In the genomic region with DNA sequence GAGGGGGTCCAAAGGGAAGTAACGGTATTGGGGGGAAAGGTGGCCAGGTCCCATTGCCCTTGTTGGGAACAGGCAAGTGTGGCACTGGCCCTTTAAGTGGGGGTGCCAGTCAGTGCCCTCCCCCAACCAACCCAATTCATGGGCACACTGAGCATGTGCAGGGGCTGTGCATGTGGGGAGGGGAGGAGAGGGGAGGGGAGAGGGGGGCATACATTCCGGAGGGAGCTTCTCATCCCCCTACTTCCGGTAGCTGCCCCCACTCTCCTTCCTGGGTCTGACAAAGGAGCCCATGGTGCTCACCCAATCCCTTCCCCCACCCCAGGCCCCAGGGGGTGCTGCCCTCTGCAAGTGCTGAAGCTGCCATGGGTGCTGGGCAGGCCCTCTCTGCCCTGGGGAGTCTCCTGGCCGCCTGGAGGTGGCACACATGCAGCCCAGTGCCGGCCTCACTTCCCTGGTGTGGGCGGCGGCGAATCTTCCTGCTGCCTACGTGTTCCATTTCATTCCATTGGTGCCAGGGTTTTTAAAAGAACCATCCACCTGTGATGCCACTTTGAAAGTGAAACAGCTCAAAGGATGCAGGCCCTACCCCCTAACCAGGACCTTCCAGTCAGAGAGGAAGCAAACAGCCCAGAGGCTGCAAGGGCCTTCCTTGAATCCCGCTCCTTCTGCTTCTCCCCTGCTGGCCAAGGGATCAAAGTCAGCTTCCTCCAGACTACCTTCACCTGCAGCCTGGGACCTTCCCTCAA, we compare ENCODE assay signal across 8 cellular contexts. TPM values are rescaled to one million over a fixed set of nuclear protein-coding genes. Genes with fewer than 3 reads are reported as not detected.
A peak's percentile ranks its signal among the peaks of the same experiment; 100 is the strongest.
DNase-seq lines count a peak whose midpoint lies in the region; ATAC-seq, FAIRE-seq and TF ChIP-seq lines count a peak whose summit lies in the region.

No MANE protein-coding gene starts in this region.

- H3K36me3 Mint-ChIP-seq in activated naive CD4-positive, alpha-beta T cell treated with anti-CD3 and anti-CD28 coated beads, Interleukin-2, amount 10 ng/mL, durations not matched to agents 7 days and 5 days, result no peaks in the 10 kb centered on the region
- H3K36me3 Mint-ChIP-seq in glutamatergic neuron (ENCODE audit: unreplicated experiment), result no peaks in the 10 kb centered on the region

- peaks cover 26% of the 10 kb centered on the region for H3K4me1 Mint-ChIP-seq in activated naive CD4-positive, alpha-beta T cell treated with anti-CD3 and anti-CD28 coated beads, Interleukin-2, amount 10 ng/mL, durations not matched to agents 7 days and 5 days
- peaks cover 5% of the 10 kb centered on the region for H3K4me1 Mint-ChIP-seq in glutamatergic neuron (ENCODE audit: low read depth, unreplicated experiment)

- H3K9me3 Mint-ChIP-seq in activated naive CD4-positive, alpha-beta T cell treated with anti-CD3 and anti-CD28 coated beads, Interleukin-2, amount 10 ng/mL, durations not matched to agents 7 days and 5 days, result no peaks in the 10 kb centered on the region
- H3K9me3 Mint-ChIP-seq in glutamatergic neuron (ENCODE audit: unreplicated experiment), result no peaks in the 10 kb centered on the region

- TF ChIP-seq CTCF in glutamatergic neuron (IDR thresholded peaks at IDR 0.05; ENCODE audit: partially characterized antibody, unreplicated experiment) (no peak), pancreas (IDR thresholded peaks at IDR 0.05) (no peak)

- peaks cover 5 to 16% (median 10%) of the 10 kb centered on the region in 3 donors for H3K4me1 ChIP-seq in pancreas

- H3K4me3 Mint-ChIP-seq in activated naive CD4-positive, alpha-beta T cell treated with anti-CD3 and anti-CD28 coated beads, Interleukin-2, amount 10 ng/mL, durations not matched to agents 7 days and 5 days, result peak overlapping the region; percentile 71
- peak overlapping the region; percentile 42 for H3K4me3 Mint-ChIP-seq in glutamatergic neuron (ENCODE audit: unreplicated experiment)

- no peaks in the 10 kb centered on the region for H3K36me3 ChIP-seq in pancreas

- no peak for FAIRE-seq in pancreas (lab: Jason Lieb, UNC)

- CTCF ChIA-PET in activated naive CD4-positive, alpha-beta T cell treated with anti-CD3 and anti-CD28 coated beads, Interleukin-2, amount 10 ng/mL, durations not matched to agents 7 days and 5 days (lab: Charles Lee), result interaction anchor here (0.6 to 4.0 kb wide), 6 partner anchors 12 to 38 kb away, joined by 3 to 31 read pairs (median 8); a partner anchor contains a TSS

- H3K27ac Mint-ChIP-seq in activated naive CD4-positive, alpha-beta T cell treated with anti-CD3 and anti-CD28 coated beads, Interleukin-2, amount 10 ng/mL, durations not matched to agents 7 days and 5 days, result peak overlapping the region; percentile 91
- no peak overlapping the region for H3K27ac Mint-ChIP-seq in glutamatergic neuron (ENCODE audit: unreplicated experiment)

- WGBS in pancreas, 2 donors, result 10 to 16% methylated on average over 10 of the region's 10 CpGs

- H3K4me3 ChIP-seq in pancreas, result peak overlapping the region in 2 of 4 donors; percentile 35 to 38

- H3K27me3 Mint-ChIP-seq in activated naive CD4-positive, alpha-beta T cell treated with anti-CD3 and anti-CD28 coated beads, Interleukin-2, amount 10 ng/mL, durations not matched to agents 7 days and 5 days, result peaks cover 7% of the 10 kb centered on the region
- H3K27me3 Mint-ChIP-seq in glutamatergic neuron (ENCODE audit: unreplicated experiment), result no peaks in the 10 kb centered on the region

- H3K27me3 ChIP-seq in pancreas, result no peaks in the 10 kb centered on the region

- H3K27ac ChIP-seq in pancreas, result peak overlapping the region; percentile 70 to 92 (median 76)

- intact Hi-C loops in pancreas (cut with DNase I), result no loop called here

- ATAC-seq in pancreas, result peak; percentile 84 to 92 (median 87)

- DNase-seq in activated gamma-delta T cell treated with Interleukin-2 at 50 U/mL for 16 hours (peak; percentile 54), activated gamma-delta T cell (lab: John Stamatoyannopoulos, UW) (no peak), RKO (ENCODE audit: low spot score) (peak; percentile 88), glutamatergic neuron (peak; percentile 19), pancreas (peak; percentile 75 to 91 (median 85)), ureter (ENCODE audit: low spot score) (peak; percentile 87), NCI-H128 (lab: John Stamatoyannopoulos, UW; ENCODE audit: unreplicated experiment) (no peak)
- peak; percentile 72 for DNase-seq in activated naive CD4-positive, alpha-beta T cell treated with anti-CD3 and anti-CD28 coated beads, Interleukin-2, amount 10 ng/mL, durations not matched to agents 7 days and 5 days

- H3K9me3 ChIP-seq in pancreas, result no peaks in the 10 kb centered on the region

RNA-seq across cellular contexts. Expression of a gene that starts 11.0 kb away (rescaled TPM):
- total RNA-seq in glutamatergic neuron (ENCODE audit: unreplicated experiment), result 8.4 TPM
- total RNA-seq in pancreas, result 1 to 10 TPM; 4.0 to 8.3 (median 6.2) TPM
- 10 to 100 TPM in 1 of 2 donors, 1 to 10 TPM in 1; 7.3 to 10.9 TPM for polyA plus RNA-seq in pancreas
- total RNA-seq in ureter, result 8.0 TPM

RNA-seq across cellular contexts. Expression of a gene that starts 24.4 kb away (rescaled TPM):
- 13.0 TPM for total RNA-seq in glutamatergic neuron (ENCODE audit: unreplicated experiment)
- total RNA-seq in pancreas, result 10 to 100 TPM in 5 of 6 donors, 1 to 10 TPM in 1; 6.8 to 16.2 (median 12.0) TPM
- polyA plus RNA-seq in pancreas, result 10 to 100 TPM; 10.9 to 17.2 TPM
- 47.0 TPM for total RNA-seq in ureter

RNA-seq across cellular contexts. Expression of a gene that starts 37.2 kb away (rescaled TPM):
- 3.7 TPM for total RNA-seq in glutamatergic neuron (ENCODE audit: unreplicated experiment)
- total RNA-seq in pancreas, result 10 to 100 TPM; 10.6 to 17.8 (median 12.1) TPM
- 10 to 100 TPM; 37.3 to 39.0 TPM for polyA plus RNA-seq in pancreas
- total RNA-seq in ureter, result 26.4 TPM

RNA-seq across cellular contexts. Expression of a gene that starts 40.4 kb away (rescaled TPM):
- total RNA-seq in glutamatergic neuron (ENCODE audit: unreplicated experiment) (6.2 TPM), pancreas (1 to 10 TPM; 4.6 to 9.9 (median 8.0) TPM), ureter (153 TPM)
- polyA plus RNA-seq in pancreas, result 10 to 100 TPM in 1 of 2 donors, 1 to 10 TPM in 1; 8.2 to 10.6 TPM

RNA-seq across cellular contexts. Expression of a gene that starts 49.0 kb away (rescaled TPM):
- 24.2 TPM for total RNA-seq in glutamatergic neuron (ENCODE audit: unreplicated experiment)
- 10 to 100 TPM in 2 of 6 donors, 1 to 10 TPM in 4; 1.9 to 22.1 (median 4.6) TPM for total RNA-seq in pancreas
- polyA plus RNA-seq in pancreas, result 1 to 10 TPM; 5.2 to 7.0 TPM
- 19.4 TPM for total RNA-seq in ureter

Comparison
In these comparisons a context has a peak if more than half of its experiments do, and no peak if none do; other contexts are left out.
1. DNase-seq: peak in activated gamma-delta T cell treated with Interleukin-2 at 50 U/mL for 16 hours (single experiment), RKO (single experiment), activated naive CD4-positive, alpha-beta T cell treated with anti-CD3 and anti-CD28 coated beads, Interleukin-2, amount 10 ng/mL, durations not matched to agents 7 days and 5 days (single experiment), glutamatergic neuron (single experiment), pancreas (6 of 6) and ureter (single experiment); none in activated gamma-delta T cell (single experiment) and NCI-H128 (single experiment).